1 cellular context compared by ENCODE assay signal in the genomic region with DNA sequence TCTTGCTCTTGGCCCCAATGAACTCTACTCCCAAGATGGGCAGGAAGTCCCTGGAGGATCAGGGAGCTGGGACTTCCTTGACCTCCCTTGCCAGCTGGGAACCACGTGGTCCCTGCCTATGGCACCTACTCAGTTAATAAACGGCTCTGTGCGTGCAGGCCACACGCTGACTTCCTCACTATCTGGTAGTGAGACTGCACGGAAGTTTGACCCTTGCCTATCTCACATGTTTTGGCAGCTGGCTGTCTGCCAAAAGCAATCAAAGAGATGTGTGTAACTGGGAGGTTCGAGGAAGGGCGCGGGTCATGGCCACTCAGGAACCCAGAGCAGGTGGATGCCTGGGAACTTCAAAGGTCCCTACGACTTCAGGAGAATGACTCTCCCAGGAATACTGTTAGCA.
TF ChIP-seq lines count a peak whose summit lies in the region.

No MANE protein-coding gene starts in this region.

TF ChIP-seq in HepG2, 621 proteins besides CTCF, POLR2A, EP300 and RAD21 (continued from another document and continues in another):
- TF ChIP-seq, protein P1, sequence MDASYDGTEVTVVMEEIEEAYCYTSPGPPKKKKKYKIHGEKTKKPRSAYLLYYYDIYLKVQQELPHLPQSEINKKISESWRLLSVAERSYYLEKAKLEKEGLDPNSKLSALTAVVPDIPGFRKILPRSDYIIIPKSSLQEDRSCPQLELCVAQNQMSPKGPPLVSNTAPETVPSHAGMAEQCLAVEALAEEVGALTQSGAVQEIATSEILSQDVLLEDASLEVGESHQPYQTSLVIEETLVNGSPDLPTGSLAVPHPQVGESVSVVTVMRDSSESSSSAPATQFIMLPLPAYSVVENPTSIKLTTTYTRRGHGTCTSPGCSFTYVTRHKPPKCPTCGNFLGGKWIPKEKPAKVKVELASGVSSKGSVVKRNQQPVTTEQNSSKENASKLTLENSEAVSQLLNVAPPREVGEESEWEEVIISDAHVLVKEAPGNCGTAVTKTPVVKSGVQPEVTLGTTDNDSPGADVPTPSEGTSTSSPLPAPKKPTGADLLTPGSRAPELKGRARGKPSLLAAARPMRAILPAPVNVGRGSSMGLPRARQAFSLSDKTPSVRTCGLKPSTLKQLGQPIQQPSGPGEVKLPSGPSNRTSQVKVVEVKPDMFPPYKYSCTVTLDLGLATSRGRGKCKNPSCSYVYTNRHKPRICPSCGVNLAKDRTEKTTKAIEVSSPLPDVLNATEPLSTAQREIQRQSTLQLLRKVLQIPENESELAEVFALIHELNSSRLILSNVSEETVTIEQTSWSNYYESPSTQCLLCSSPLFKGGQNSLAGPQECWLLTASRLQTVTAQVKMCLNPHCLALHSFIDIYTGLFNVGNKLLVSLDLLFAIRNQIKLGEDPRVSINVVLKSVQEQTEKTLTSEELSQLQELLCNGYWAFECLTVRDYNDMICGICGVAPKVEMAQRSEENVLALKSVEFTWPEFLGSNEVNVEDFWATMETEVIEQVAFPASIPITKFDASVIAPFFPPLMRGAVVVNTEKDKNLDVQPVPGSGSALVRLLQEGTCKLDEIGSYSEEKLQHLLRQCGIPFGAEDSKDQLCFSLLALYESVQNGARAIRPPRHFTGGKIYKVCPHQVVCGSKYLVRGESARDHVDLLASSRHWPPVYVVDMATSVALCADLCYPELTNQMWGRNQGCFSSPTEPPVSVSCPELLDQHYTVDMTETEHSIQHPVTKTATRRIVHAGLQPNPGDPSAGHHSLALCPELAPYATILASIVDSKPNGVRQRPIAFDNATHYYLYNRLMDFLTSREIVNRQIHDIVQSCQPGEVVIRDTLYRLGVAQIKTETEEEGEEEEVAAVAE (CRISPR knock-in tag; IDR thresholded peaks at IDR 0.05; ENCODE audit: borderline replicate concordance): no peak
- TF ChIP-seq SALL1 (CRISPR knock-in tag; IDR thresholded peaks at IDR 0.05): peak; percentile 90
- TF ChIP-seq ZSCAN9 (CRISPR knock-in tag; IDR thresholded peaks at IDR 0.05; ENCODE audit: borderline replicate concordance): no peak
- TF ChIP-seq, protein P2, sequence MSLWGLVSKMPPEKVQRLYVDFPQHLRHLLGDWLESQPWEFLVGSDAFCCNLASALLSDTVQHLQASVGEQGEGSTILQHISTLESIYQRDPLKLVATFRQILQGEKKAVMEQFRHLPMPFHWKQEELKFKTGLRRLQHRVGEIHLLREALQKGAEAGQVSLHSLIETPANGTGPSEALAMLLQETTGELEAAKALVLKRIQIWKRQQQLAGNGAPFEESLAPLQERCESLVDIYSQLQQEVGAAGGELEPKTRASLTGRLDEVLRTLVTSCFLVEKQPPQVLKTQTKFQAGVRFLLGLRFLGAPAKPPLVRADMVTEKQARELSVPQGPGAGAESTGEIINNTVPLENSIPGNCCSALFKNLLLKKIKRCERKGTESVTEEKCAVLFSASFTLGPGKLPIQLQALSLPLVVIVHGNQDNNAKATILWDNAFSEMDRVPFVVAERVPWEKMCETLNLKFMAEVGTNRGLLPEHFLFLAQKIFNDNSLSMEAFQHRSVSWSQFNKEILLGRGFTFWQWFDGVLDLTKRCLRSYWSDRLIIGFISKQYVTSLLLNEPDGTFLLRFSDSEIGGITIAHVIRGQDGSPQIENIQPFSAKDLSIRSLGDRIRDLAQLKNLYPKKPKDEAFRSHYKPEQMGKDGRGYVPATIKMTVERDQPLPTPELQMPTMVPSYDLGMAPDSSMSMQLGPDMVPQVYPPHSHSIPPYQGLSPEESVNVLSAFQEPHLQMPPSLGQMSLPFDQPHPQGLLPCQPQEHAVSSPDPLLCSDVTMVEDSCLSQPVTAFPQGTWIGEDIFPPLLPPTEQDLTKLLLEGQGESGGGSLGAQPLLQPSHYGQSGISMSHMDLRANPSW (CRISPR knock-in tag; IDR thresholded peaks at IDR 0.05; ENCODE audit: borderline replicate concordance): no peak
- no peak for TF ChIP-seq ZNF7 (CRISPR knock-in tag; IDR thresholded peaks at IDR 0.05)
- TF ChIP-seq, protein P3, sequence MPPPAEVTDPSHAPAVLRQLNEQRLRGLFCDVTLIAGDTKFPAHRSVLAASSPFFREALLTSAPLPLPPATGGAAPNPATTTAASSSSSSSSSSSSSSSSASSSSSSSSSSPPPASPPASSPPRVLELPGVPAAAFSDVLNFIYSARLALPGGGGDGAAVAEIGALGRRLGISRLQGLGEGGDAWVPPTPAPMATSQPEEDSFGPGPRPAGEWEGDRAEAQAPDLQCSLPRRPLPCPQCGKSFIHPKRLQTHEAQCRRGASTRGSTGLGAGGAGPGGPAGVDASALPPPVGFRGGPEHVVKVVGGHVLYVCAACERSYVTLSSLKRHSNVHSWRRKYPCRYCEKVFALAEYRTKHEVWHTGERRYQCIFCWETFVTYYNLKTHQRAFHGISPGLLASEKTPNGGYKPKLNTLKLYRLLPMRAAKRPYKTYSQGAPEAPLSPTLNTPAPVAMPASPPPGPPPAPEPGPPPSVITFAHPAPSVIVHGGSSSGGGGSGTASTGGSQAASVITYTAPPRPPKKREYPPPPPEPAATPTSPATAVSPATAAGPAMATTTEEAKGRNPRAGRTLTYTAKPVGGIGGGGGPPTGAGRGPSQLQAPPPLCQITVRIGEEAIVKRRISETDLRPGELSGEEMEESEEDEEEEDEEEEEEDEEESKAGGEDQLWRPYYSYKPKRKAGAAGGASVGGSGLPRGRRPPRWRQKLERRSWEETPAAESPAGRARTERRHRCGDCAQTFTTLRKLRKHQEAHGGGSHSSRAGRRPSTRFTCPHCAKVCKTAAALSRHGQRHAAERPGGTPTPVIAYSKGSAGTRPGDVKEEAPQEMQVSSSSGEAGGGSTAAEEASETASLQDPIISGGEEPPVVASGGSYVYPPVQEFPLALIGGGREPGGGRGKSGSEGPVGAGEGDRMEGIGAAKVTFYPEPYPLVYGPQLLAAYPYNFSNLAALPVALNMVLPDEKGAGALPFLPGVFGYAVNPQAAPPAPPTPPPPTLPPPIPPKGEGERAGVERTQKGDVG (CRISPR knock-in tag; IDR thresholded peaks at IDR 0.05; ENCODE audit: borderline replicate concordance): no peak
- TF ChIP-seq JUN (CRISPR knock-in tag; IDR thresholded peaks at IDR 0.05): no peak
- TF ChIP-seq PAWR (CRISPR knock-in tag; IDR thresholded peaks at IDR 0.05; ENCODE audit: borderline replicate concordance): no peak
- TF ChIP-seq NFKBIZ (CRISPR knock-in tag; IDR thresholded peaks at IDR 0.05): no peak
- peak; percentile 91 for TF ChIP-seq ELF3 (CRISPR knock-in tag; IDR thresholded peaks at IDR 0.05)
- TF ChIP-seq, protein P4, sequence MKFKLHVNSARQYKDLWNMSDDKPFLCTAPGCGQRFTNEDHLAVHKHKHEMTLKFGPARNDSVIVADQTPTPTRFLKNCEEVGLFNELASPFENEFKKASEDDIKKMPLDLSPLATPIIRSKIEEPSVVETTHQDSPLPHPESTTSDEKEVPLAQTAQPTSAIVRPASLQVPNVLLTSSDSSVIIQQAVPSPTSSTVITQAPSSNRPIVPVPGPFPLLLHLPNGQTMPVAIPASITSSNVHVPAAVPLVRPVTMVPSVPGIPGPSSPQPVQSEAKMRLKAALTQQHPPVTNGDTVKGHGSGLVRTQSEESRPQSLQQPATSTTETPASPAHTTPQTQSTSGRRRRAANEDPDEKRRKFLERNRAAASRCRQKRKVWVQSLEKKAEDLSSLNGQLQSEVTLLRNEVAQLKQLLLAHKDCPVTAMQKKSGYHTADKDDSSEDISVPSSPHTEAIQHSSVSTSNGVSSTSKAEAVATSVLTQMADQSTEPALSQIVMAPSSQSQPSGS (CRISPR knock-in tag; IDR thresholded peaks at IDR 0.05): no peak
- TF ChIP-seq PRPF4 (IDR thresholded peaks at IDR 0.05; ENCODE audit: low read depth, low read length, poor library complexity, severe bottlenecking): no peak
- TF ChIP-seq, protein P5, sequence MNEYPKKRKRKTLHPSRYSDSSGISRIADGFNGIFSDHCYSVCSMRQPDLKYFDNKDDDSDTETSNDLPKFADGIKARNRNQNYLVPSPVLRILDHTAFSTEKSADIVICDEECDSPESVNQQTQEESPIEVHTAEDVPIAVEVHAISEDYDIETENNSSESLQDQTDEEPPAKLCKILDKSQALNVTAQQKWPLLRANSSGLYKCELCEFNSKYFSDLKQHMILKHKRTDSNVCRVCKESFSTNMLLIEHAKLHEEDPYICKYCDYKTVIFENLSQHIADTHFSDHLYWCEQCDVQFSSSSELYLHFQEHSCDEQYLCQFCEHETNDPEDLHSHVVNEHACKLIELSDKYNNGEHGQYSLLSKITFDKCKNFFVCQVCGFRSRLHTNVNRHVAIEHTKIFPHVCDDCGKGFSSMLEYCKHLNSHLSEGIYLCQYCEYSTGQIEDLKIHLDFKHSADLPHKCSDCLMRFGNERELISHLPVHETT (CRISPR knock-in tag; conservative IDR thresholded peaks at IDR 0.05): no peak
- TF ChIP-seq, protein P6, sequence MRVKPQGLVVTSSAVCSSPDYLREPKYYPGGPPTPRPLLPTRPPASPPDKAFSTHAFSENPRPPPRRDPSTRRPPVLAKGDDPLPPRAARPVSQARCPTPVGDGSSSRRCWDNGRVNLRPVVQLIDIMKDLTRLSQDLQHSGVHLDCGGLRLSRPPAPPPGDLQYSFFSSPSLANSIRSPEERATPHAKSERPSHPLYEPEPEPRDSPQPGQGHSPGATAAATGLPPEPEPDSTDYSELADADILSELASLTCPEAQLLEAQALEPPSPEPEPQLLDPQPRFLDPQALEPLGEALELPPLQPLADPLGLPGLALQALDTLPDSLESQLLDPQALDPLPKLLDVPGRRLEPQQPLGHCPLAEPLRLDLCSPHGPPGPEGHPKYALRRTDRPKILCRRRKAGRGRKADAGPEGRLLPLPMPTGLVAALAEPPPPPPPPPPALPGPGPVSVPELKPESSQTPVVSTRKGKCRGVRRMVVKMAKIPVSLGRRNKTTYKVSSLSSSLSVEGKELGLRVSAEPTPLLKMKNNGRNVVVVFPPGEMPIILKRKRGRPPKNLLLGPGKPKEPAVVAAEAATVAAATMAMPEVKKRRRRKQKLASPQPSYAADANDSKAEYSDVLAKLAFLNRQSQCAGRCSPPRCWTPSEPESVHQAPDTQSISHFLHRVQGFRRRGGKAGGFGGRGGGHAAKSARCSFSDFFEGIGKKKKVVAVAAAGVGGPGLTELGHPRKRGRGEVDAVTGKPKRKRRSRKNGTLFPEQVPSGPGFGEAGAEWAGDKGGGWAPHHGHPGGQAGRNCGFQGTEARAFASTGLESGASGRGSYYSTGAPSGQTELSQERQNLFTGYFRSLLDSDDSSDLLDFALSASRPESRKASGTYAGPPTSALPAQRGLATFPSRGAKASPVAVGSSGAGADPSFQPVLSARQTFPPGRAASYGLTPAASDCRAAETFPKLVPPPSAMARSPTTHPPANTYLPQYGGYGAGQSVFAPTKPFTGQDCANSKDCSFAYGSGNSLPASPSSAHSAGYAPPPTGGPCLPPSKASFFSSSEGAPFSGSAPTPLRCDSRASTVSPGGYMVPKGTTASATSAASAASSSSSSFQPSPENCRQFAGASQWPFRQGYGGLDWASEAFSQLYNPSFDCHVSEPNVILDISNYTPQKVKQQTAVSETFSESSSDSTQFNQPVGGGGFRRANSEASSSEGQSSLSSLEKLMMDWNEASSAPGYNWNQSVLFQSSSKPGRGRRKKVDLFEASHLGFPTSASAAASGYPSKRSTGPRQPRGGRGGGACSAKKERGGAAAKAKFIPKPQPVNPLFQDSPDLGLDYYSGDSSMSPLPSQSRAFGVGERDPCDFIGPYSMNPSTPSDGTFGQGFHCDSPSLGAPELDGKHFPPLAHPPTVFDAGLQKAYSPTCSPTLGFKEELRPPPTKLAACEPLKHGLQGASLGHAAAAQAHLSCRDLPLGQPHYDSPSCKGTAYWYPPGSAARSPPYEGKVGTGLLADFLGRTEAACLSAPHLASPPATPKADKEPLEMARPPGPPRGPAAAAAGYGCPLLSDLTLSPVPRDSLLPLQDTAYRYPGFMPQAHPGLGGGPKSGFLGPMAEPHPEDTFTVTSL (CRISPR knock-in tag; IDR thresholded peaks at IDR 0.05; ENCODE audit: borderline replicate concordance): peak; percentile 76; the same call in 1 of the 2 replicates
- TF ChIP-seq CEBPG (CRISPR knock-in tag; IDR thresholded peaks at IDR 0.05): 0 out of 2 replicates have a peak, but pooled peaks have one; percentile 4
- TF ChIP-seq ZNF430 (CRISPR knock-in tag; IDR thresholded peaks at IDR 0.05): peak; percentile 50; the same call in 1 of the 2 replicates
- TF ChIP-seq CCDC6 (CRISPR knock-in tag; IDR thresholded peaks at IDR 0.05): no peak
- TF ChIP-seq ZNF253 (CRISPR knock-in tag; IDR thresholded peaks at IDR 0.05; ENCODE audit: borderline replicate concordance): no peak
- no peak for TF ChIP-seq NFYB (CRISPR knock-in tag; IDR thresholded peaks at IDR 0.05)
- TF ChIP-seq ZNF24 (IDR thresholded peaks at IDR 0.05): no peak
- no peak for TF ChIP-seq SRSF1 (optimal IDR thresholded peaks at IDR 0.05; ENCODE audit: low read depth, low read length)
- peak; percentile 36; the same call in 1 of the 2 replicates for TF ChIP-seq ZNF547 (CRISPR knock-in tag; IDR thresholded peaks at IDR 0.05)
- TF ChIP-seq TBL1XR1 (IDR thresholded peaks at IDR 0.05; ENCODE audit: borderline replicate concordance, low read length, partially characterized antibody): no peak
- no peak for TF ChIP-seq ZSCAN12 (CRISPR knock-in tag; IDR thresholded peaks at IDR 0.05)
- no peak for TF ChIP-seq SATB2 (CRISPR knock-in tag; IDR thresholded peaks at IDR 0.05)
- TF ChIP-seq HIVEP1 (CRISPR knock-in tag; IDR thresholded peaks at IDR 0.05): peak; percentile 67
- no peak for TF ChIP-seq SRSF9 (IDR thresholded peaks at IDR 0.05; ENCODE audit: borderline replicate concordance, insufficient read depth, low read depth, low read length, poor library complexity, severe bottlenecking)
- TF ChIP-seq, protein P7, sequence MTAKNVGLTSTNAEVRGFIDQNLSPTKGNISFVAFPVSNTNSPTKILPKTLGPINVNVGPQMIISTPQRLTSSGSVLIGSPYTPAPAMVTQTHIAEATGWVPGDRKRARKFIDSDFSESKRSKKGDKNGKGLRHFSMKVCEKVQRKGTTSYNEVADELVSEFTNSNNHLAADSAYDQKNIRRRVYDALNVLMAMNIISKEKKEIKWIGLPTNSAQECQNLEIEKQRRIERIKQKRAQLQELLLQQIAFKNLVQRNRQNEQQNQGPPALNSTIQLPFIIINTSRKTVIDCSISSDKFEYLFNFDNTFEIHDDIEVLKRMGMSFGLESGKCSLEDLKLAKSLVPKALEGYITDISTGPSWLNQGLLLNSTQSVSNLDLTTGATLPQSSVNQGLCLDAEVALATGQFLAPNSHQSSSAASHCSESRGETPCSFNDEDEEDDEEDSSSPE (CRISPR knock-in tag; IDR thresholded peaks at IDR 0.05): peak; percentile 67
- TF ChIP-seq KAT8 (CRISPR knock-in tag; IDR thresholded peaks at IDR 0.05): peak; percentile 66; the same call in 1 of the 2 replicates
- no peak for TF ChIP-seq ZSCAN29 (CRISPR knock-in tag; conservative IDR thresholded peaks at IDR 0.05)
- no peak for TF ChIP-seq ZNF274 (CRISPR knock-in tag; IDR thresholded peaks at IDR 0.05)
- TF ChIP-seq KDM1A (CRISPR knock-in tag; IDR thresholded peaks at IDR 0.05): 0 out of 2 replicates have a peak, but pooled peaks have one; percentile 28
- TF ChIP-seq, protein P8, sequence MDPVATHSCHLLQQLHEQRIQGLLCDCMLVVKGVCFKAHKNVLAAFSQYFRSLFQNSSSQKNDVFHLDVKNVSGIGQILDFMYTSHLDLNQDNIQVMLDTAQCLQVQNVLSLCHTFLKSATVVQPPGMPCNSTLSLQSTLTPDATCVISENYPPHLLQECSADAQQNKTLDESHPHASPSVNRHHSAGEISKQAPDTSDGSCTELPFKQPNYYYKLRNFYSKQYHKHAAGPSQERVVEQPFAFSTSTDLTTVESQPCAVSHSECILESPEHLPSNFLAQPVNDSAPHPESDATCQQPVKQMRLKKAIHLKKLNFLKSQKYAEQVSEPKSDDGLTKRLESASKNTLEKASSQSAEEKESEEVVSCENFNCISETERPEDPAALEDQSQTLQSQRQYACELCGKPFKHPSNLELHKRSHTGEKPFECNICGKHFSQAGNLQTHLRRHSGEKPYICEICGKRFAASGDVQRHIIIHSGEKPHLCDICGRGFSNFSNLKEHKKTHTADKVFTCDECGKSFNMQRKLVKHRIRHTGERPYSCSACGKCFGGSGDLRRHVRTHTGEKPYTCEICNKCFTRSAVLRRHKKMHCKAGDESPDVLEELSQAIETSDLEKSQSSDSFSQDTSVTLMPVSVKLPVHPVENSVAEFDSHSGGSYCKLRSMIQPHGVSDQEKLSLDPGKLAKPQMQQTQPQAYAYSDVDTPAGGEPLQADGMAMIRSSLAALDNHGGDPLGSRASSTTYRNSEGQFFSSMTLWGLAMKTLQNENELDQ (CRISPR knock-in tag; IDR thresholded peaks at IDR 0.05; ENCODE audit: borderline replicate concordance): no peak
